16 cellular contexts compared by ENCODE assay signal in genomic region chr6:9896806-9897205, GRCh38.
"Had no signal": no experiment of that assay in that cellular context is flagged by ENCODE, and none has a peak within 500 bp of the region (broad histone marks: within the 10 kb centered on the region; RNA-seq: fewer than 3 reads in every experiment).

No MANE protein-coding gene starts in this region.

- H3K9me3 ChIP-seq: esophagus muscularis mucosa, tibial nerve, uterus had no signal

- H3K4me3 ChIP-seq: coronary artery, esophagus muscularis mucosa, heart right ventricle, mucosa of descending colon, tibial nerve, uterus had no signal

- H3K36me3 ChIP-seq: esophagus muscularis mucosa, heart right ventricle, tibial nerve, uterus had no signal

- H3K27ac ChIP-seq: coronary artery, esophagus muscularis mucosa, heart right ventricle, tibial nerve, uterus had no signal

- H3K27me3 ChIP-seq: esophagus muscularis mucosa, heart right ventricle, tibial nerve, uterus had no signal

- H3K4me1 ChIP-seq: esophagus muscularis mucosa, heart right ventricle, tibial nerve, uterus had no signal

- ATAC-seq: activated CD8-positive, alpha-beta T cell treated with anti-CD3 and anti-CD28 coated beads for 36 hours; heart right ventricle; left ventricle myocardium superior; mucosa of descending colon had no signal

- DNase-seq: activated CD4-positive, alpha-beta T cell treated with anti-CD3 and anti-CD28 coated beads, Interleukin-2, amount 10 ng/mL, durations not matched to agents 24 days and 14 days; activated CD8-positive, alpha-beta T cell treated with anti-CD3 and anti-CD28 coated beads for 36 hours; activated naive CD4-positive, alpha-beta T cell treated with Interleukin-2 at 50 U/mL for 16 hours; activated T-cell treated with anti-CD3 and anti-CD28 coated beads, Interleukin-2, amount 50 U/mL, for 24 hours; anterior cingulate cortex; heart right ventricle; immature natural killer cell; left ventricle myocardium superior; mucosa of descending colon; naive B cell; stimulated activated CD4-positive, alpha-beta T cell treated with anti-CD3 and anti-CD28 coated beads, Interleukin-1b, Interleukin-23, amount 100 ng/mL, for 48 hours; T-helper 9 cell; uterus had no signal
